In genomic region chr11:26743622-26744021, GRCh38 we compare ENCODE assay signal across 20 cellular contexts. TPM values are rescaled to one million over a fixed set of nuclear protein-coding genes. Genes with fewer than 3 reads are reported as not detected.
DNase-seq lines count a peak whose midpoint lies in the region; ATAC-seq, FAIRE-seq and TF ChIP-seq lines count a peak whose summit lies in the region.
"Had no signal": no experiment of that assay in that cellular context is flagged by ENCODE, and none has a peak within 500 bp of the region (broad histone marks: within the 10 kb centered on the region; RNA-seq: fewer than 3 reads in every experiment).

No MANE protein-coding gene starts in this region.

- DNase-seq in GM12891 (ENCODE audit: insufficient read length, low spot score) (no peak), NCI-H510A treated with DMSO at 0.1 percent for 48 hours (lab: John Stamatoyannopoulos, UW) (no peak)
- DNase-seq in activated naive CD4-positive, alpha-beta T cell treated with Interleukin-2 at 50 U/mL for 16 hours, result no peak
- DNase-seq: activated CD4-positive, alpha-beta T cell treated with anti-CD3 and anti-CD28 coated beads, Interleukin-2, amount 50 U/mL, for 48 hours; activated naive CD8-positive, alpha-beta T cell treated with anti-CD3 and anti-CD28 coated beads, Interleukin-2, amount 10 ng/mL, durations not matched to agents 7 days and 5 days; activated T-cell treated with anti-CD3 and anti-CD28 coated beads, Interleukin-2, amount 50 U/mL, for 24 hours; CD8-positive, alpha-beta T cell; DMS79 treated with DMSO at 0.1 percent for 48 hours; hippocampal formation; kidney; NCI-H1417; NK-92 treated with Interleukin-12 subunit alpha and Interleukin-12 subunit beta, amount 100 ng/mL, for 24 hours; small intestine; T-cell; thyroid gland had no signal

- no peak for FAIRE-seq in GM12891 (lab: Jason Lieb, UNC)

- no peak for TF ChIP-seq POLR2A in GM12891 (IDR thresholded peaks at IDR 0.05; ENCODE audit: low read depth, low read length)

- peak; percentile 99 for ATAC-seq in GM18868 (IDR thresholded peaks at IDR 0.05; ENCODE audit: unreplicated experiment)
- peak; percentile 60 for ATAC-seq in GM21786 (IDR thresholded peaks at IDR 0.05; ENCODE audit: unreplicated experiment)
- ATAC-seq in HG02981 (IDR thresholded peaks at IDR 0.05; ENCODE audit: unreplicated experiment), result peak; percentile 85
- ATAC-seq in HG03558 (IDR thresholded peaks at IDR 0.05; ENCODE audit: extremely low read depth, unreplicated experiment), result peak; percentile 74
- no peak for ATAC-seq in HG03095 (IDR thresholded peaks at IDR 0.05; ENCODE audit: unreplicated experiment)
- ATAC-seq: CD8-positive, alpha-beta T cell; T-cell had no signal

TF ChIP-seq in GM12891, 5 proteins besides CTCF, POLR2A, EP300 and RAD21:
- TF ChIP-seq SPI1 (IDR thresholded peaks at IDR 0.05; ENCODE audit: low read depth, low read length) (no peak), TAF1 (IDR thresholded peaks at IDR 0.05; ENCODE audit: low read depth, low read length) (no peak), POLR2AphosphoS5 (IDR thresholded peaks at IDR 0.05; ENCODE audit: low read depth, low read length) (no peak), PAX5 (IDR thresholded peaks at IDR 0.05; ENCODE audit: insufficient read depth, low read length, severe bottlenecking) (no peak), POU2F2 (IDR thresholded peaks at IDR 0.05; ENCODE audit: low read depth, low read length) (no peak)

RNA-seq across cellular contexts. Expression of gene SLC5A12, which starts 21.8 kb away (rescaled TPM):
- not detected for polyA plus RNA-seq in GM12891 (2012; ENCODE audit: low read depth, missing spikeins)
